ENCODE assay signal across 1 cellular context in the genomic region with DNA sequence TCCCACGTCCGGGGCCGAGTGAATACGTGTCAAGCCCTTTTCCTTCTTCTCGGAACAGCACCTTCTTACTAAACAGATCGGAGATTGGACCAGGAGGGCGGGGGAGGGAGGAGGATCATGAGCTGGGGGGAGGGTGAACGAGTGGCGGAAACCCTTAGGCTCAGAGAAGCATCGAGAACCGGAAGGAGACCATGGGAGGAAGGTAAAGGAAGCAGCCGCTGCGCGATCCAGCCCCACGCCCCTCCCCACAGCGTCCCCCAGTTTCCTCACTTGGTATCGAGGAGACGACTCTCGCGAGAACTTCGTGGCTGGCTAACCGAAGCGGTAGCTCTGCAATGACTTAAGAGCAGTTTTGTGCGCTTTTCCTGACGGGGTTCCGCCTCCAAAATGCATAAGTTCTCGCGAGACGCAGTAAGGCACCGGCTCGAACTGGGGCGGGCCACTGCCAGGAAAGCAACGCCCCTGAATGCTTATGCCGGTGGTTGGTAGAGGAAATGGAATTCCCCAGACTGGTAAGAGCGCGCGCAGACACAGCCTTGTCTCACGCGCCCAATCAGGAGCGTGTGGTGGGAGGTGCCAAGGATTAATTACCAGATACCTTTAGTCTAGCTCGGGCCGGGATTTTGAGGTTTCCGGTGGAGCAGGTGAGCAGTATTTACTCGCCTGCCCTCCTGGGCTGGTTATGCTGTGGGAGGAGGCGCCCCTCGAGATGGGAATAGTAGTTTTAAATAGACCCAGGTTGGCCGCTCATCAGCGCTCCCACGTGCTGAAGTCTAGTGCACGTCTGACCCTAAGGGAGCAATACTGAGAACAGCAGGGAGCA.
TF ChIP-seq lines count a peak whose summit lies in the region.

No MANE protein-coding gene starts in this region.

TF ChIP-seq in H1, 55 proteins besides CTCF, POLR2A, EP300 and RAD21:
- TF ChIP-seq KDM4A (IDR thresholded peaks at IDR 0.05; ENCODE audit: low read depth, low read length, severe bottlenecking) (peak; percentile 32), RNF2 (IDR thresholded peaks at IDR 0.05; ENCODE audit: borderline replicate concordance, low read depth, low read length, missing control alignments, poor library complexity, severe bottlenecking) (no peak), TAF1 (IDR thresholded peaks at IDR 0.05; ENCODE audit: low read depth, low read length) (peak; percentile 94), CEBPB (IDR thresholded peaks at IDR 0.05; ENCODE audit: low read depth, low read length) (no peak), ZNF274 (IDR thresholded peaks at IDR 0.05; ENCODE audit: borderline replicate concordance, extremely low read depth, low read length) (no peak), SIN3A (conservative IDR thresholded peaks at IDR 0.05 in 1 of 2, IDR thresholded peaks at IDR 0.05 in 1 of 2; ENCODE audit: low read depth in 1 of 2, low read length in 2 of 2) (no peak), TAF7 (optimal IDR thresholded peaks at IDR 0.05; ENCODE audit: borderline replicate concordance, low read depth, low read length) (peak; percentile 45), JUN (IDR thresholded peaks at IDR 0.05; ENCODE audit: low read depth, low read length) (0 out of 2 replicates have a peak, but pooled peaks have one; percentile 24), CREB1 (IDR thresholded peaks at IDR 0.05) (peak; percentile 12), HDAC6 (IDR thresholded peaks at IDR 0.05; ENCODE audit: low read depth, low read length) (no peak), EZH2 (IDR thresholded peaks at IDR 0.05; ENCODE audit: low read depth, low read length, severe bottlenecking) (no peak), POLR2AphosphoS5 (IDR thresholded peaks at IDR 0.05; ENCODE audit: low read depth, low read length) (no peak; the same call in none of the 2 replicates), FOSL1 (IDR thresholded peaks at IDR 0.05; ENCODE audit: insufficient read depth, low read depth, low read length) (no peak), GABPA (IDR thresholded peaks at IDR 0.05; ENCODE audit: borderline replicate concordance, insufficient read depth, low read length) (no peak), PHF8 (conservative IDR thresholded peaks at IDR 0.05; ENCODE audit: low read depth, low read length) (peak; percentile 65), RFX5 (IDR thresholded peaks at IDR 0.05; ENCODE audit: borderline replicate concordance, low read depth, low read length) (no peak), HDAC2 (IDR thresholded peaks at IDR 0.05; ENCODE audit: borderline replicate concordance in 1 of 2, low read depth in 2 of 2, low read length in 2 of 2) (0 out of 4 replicates have a peak, but pooled peaks of 1 of the 2 experiments have one; percentile 15), CBX5 (IDR thresholded peaks at IDR 0.05; ENCODE audit: low read depth, low read length) (no peak), RXRA (IDR thresholded peaks at IDR 0.05; ENCODE audit: insufficient read depth, low read depth, low read length) (no peak), ASH2L (IDR thresholded peaks at IDR 0.05; ENCODE audit: low read length) (no peak), SUZ12 (IDR thresholded peaks at IDR 0.05; ENCODE audit: low read length) (no peak), POU5F1 (IDR thresholded peaks at IDR 0.05; ENCODE audit: low read depth, low read length) (no peak), CBX8 (IDR thresholded peaks at IDR 0.05; ENCODE audit: borderline replicate concordance, low read depth, low read length) (no peak), SP1 (IDR thresholded peaks at IDR 0.05; ENCODE audit: low read depth, low read length) (peak; percentile 56; the same call in 1 of the 2 replicates), TCF12 (IDR thresholded peaks at IDR 0.05; ENCODE audit: low read depth, low read length) (no peak), NRF1 (IDR thresholded peaks at IDR 0.05; ENCODE audit: low read depth, low read length) (peak; percentile 22; the same call in 1 of the 2 replicates), GTF2F1 (IDR thresholded peaks at IDR 0.05; ENCODE audit: borderline replicate concordance, low read depth, low read length) (no peak; the same call in 1 of the 2 replicates), TBP (IDR thresholded peaks at IDR 0.05; ENCODE audit: low read depth, low read length) (peak; percentile 92; the same call in 1 of the 2 replicates), BRCA1 (IDR thresholded peaks at IDR 0.05; ENCODE audit: low read depth, low read length) (peak; percentile 93), SIRT6 (IDR thresholded peaks at IDR 0.05; ENCODE audit: low read length) (no peak), SP2 (IDR thresholded peaks at IDR 0.05; ENCODE audit: low read length) (no peak), JUND (IDR thresholded peaks at IDR 0.05; ENCODE audit: low read length) (no peak), SAP30 (IDR thresholded peaks at IDR 0.05; ENCODE audit: insufficient read depth, insufficient replicate concordance, low read length) (no peak), NANOG (IDR thresholded peaks at IDR 0.05; ENCODE audit: insufficient read depth, low read depth, low read length, poor library complexity, severe bottlenecking) (peak; percentile 6), CTBP2 (IDR thresholded peaks at IDR 0.05; ENCODE audit: borderline replicate concordance, insufficient read depth, insufficient read length, low read length) (no peak), TEAD4 (IDR thresholded peaks at IDR 0.05; ENCODE audit: low read depth, low read length) (peak; percentile 68), KDM5A (IDR thresholded peaks at IDR 0.05; ENCODE audit: low read length) (no peak), RBBP5 (IDR thresholded peaks at IDR 0.05; ENCODE audit: borderline replicate concordance, low read depth, low read length) (no peak), MAFK (IDR thresholded peaks at IDR 0.05; ENCODE audit: low read depth, low read length) (no peak), CHD1 (IDR thresholded peaks at IDR 0.05; ENCODE audit: low read depth, low read length) (no peak; the same call in 1 of the 2 replicates), YY1 (IDR thresholded peaks at IDR 0.05; ENCODE audit: low read depth, low read length) (no peak), KDM1A (IDR thresholded peaks at IDR 0.05; ENCODE audit: borderline replicate concordance, low read length) (no peak; the same call in 1 of the 2 replicates), SP4 (IDR thresholded peaks at IDR 0.05; ENCODE audit: low read length) (no peak), CHD2 (IDR thresholded peaks at IDR 0.05; ENCODE audit: low read length) (peak; percentile 99), EGR1 (IDR thresholded peaks at IDR 0.05; ENCODE audit: borderline replicate concordance, low read depth, low read length) (no peak), SRF (IDR thresholded peaks at IDR 0.05; ENCODE audit: low read depth, low read length) (no peak; the same call in 1 of the 2 replicates), SIX5 (IDR thresholded peaks at IDR 0.05; ENCODE audit: low read depth, low read length) (no peak), BCL11A (IDR thresholded peaks at IDR 0.05; ENCODE audit: low read depth in 2 of 2, low read length in 2 of 2) (no peak), BACH1 (IDR thresholded peaks at IDR 0.05; ENCODE audit: low read length) (peak; percentile 68)
- TF ChIP-seq, protein P1, sequence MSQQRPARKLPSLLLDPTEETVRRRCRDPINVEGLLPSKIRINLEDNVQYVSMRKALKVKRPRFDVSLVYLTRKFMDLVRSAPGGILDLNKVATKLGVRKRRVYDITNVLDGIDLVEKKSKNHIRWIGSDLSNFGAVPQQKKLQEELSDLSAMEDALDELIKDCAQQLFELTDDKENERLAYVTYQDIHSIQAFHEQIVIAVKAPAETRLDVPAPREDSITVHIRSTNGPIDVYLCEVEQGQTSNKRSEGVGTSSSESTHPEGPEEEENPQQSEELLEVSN (IDR thresholded peaks at IDR 0.05), result peak; percentile 43
- TF ChIP-seq, protein P2, sequence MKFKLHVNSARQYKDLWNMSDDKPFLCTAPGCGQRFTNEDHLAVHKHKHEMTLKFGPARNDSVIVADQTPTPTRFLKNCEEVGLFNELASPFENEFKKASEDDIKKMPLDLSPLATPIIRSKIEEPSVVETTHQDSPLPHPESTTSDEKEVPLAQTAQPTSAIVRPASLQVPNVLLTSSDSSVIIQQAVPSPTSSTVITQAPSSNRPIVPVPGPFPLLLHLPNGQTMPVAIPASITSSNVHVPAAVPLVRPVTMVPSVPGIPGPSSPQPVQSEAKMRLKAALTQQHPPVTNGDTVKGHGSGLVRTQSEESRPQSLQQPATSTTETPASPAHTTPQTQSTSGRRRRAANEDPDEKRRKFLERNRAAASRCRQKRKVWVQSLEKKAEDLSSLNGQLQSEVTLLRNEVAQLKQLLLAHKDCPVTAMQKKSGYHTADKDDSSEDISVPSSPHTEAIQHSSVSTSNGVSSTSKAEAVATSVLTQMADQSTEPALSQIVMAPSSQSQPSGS (IDR thresholded peaks at IDR 0.05; ENCODE audit: low read length), result peak; percentile 84
- TF ChIP-seq, protein P3, sequence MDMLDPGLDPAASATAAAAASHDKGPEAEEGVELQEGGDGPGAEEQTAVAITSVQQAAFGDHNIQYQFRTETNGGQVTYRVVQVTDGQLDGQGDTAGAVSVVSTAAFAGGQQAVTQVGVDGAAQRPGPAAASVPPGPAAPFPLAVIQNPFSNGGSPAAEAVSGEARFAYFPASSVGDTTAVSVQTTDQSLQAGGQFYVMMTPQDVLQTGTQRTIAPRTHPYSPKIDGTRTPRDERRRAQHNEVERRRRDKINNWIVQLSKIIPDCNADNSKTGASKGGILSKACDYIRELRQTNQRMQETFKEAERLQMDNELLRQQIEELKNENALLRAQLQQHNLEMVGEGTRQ (IDR thresholded peaks at IDR 0.05; ENCODE audit: low read length), result 0 out of 2 replicates have a peak, but pooled peaks have one; percentile 34
- TF ChIP-seq, protein P4, sequence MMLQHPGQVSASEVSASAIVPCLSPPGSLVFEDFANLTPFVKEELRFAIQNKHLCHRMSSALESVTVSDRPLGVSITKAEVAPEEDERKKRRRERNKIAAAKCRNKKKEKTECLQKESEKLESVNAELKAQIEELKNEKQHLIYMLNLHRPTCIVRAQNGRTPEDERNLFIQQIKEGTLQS (IDR thresholded peaks at IDR 0.05; ENCODE audit: insufficient read depth, low read depth, low read length), result no peak
- TF ChIP-seq, protein P5, sequence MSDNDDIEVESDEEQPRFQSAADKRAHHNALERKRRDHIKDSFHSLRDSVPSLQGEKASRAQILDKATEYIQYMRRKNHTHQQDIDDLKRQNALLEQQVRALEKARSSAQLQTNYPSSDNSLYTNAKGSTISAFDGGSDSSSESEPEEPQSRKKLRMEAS (IDR thresholded peaks at IDR 0.05), result peak; percentile 84
- TF ChIP-seq, protein P6, sequence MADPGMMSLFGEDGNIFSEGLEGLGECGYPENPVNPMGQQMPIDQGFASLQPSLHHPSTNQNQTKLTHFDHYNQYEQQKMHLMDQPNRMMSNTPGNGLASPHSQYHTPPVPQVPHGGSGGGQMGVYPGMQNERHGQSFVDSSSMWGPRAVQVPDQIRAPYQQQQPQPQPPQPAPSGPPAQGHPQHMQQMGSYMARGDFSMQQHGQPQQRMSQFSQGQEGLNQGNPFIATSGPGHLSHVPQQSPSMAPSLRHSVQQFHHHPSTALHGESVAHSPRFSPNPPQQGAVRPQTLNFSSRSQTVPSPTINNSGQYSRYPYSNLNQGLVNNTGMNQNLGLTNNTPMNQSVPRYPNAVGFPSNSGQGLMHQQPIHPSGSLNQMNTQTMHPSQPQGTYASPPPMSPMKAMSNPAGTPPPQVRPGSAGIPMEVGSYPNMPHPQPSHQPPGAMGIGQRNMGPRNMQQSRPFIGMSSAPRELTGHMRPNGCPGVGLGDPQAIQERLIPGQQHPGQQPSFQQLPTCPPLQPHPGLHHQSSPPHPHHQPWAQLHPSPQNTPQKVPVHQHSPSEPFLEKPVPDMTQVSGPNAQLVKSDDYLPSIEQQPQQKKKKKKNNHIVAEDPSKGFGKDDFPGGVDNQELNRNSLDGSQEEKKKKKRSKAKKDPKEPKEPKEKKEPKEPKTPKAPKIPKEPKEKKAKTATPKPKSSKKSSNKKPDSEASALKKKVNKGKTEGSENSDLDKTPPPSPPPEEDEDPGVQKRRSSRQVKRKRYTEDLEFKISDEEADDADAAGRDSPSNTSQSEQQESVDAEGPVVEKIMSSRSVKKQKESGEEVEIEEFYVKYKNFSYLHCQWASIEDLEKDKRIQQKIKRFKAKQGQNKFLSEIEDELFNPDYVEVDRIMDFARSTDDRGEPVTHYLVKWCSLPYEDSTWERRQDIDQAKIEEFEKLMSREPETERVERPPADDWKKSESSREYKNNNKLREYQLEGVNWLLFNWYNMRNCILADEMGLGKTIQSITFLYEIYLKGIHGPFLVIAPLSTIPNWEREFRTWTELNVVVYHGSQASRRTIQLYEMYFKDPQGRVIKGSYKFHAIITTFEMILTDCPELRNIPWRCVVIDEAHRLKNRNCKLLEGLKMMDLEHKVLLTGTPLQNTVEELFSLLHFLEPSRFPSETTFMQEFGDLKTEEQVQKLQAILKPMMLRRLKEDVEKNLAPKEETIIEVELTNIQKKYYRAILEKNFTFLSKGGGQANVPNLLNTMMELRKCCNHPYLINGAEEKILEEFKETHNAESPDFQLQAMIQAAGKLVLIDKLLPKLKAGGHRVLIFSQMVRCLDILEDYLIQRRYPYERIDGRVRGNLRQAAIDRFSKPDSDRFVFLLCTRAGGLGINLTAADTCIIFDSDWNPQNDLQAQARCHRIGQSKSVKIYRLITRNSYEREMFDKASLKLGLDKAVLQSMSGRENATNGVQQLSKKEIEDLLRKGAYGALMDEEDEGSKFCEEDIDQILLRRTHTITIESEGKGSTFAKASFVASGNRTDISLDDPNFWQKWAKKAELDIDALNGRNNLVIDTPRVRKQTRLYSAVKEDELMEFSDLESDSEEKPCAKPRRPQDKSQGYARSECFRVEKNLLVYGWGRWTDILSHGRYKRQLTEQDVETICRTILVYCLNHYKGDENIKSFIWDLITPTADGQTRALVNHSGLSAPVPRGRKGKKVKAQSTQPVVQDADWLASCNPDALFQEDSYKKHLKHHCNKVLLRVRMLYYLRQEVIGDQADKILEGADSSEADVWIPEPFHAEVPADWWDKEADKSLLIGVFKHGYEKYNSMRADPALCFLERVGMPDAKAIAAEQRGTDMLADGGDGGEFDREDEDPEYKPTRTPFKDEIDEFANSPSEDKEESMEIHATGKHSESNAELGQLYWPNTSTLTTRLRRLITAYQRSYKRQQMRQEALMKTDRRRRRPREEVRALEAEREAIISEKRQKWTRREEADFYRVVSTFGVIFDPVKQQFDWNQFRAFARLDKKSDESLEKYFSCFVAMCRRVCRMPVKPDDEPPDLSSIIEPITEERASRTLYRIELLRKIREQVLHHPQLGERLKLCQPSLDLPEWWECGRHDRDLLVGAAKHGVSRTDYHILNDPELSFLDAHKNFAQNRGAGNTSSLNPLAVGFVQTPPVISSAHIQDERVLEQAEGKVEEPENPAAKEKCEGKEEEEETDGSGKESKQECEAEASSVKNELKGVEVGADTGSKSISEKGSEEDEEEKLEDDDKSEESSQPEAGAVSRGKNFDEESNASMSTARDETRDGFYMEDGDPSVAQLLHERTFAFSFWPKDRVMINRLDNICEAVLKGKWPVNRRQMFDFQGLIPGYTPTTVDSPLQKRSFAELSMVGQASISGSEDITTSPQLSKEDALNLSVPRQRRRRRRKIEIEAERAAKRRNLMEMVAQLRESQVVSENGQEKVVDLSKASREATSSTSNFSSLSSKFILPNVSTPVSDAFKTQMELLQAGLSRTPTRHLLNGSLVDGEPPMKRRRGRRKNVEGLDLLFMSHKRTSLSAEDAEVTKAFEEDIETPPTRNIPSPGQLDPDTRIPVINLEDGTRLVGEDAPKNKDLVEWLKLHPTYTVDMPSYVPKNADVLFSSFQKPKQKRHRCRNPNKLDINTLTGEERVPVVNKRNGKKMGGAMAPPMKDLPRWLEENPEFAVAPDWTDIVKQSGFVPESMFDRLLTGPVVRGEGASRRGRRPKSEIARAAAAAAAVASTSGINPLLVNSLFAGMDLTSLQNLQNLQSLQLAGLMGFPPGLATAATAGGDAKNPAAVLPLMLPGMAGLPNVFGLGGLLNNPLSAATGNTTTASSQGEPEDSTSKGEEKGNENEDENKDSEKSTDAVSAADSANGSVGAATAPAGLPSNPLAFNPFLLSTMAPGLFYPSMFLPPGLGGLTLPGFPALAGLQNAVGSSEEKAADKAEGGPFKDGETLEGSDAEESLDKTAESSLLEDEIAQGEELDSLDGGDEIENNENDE (IDR thresholded peaks at IDR 0.05; ENCODE audit: insufficient replicate concordance, low read length), result no peak
